ENCODE assay signal across 16 cellular contexts in genomic region chr5:1115123-1115815, GRCh38. TPM values are rescaled to one million over a fixed set of nuclear protein-coding genes. Genes with fewer than 3 reads are reported as not detected.
DNase-seq lines count a peak whose midpoint lies in the region; ATAC-seq, FAIRE-seq and TF ChIP-seq lines count a peak whose summit lies in the region.
"Had no signal": no experiment of that assay in that cellular context is flagged by ENCODE, and none has a peak within 500 bp of the region (broad histone marks: within the 10 kb centered on the region; RNA-seq: fewer than 3 reads in every experiment).

No MANE protein-coding gene starts in this region.

- TF ChIP-seq CTCF in CD4-positive, alpha-beta T cell (IDR thresholded peaks at IDR 0.05) = no peak
- no peak for TF ChIP-seq CTCF in H1 (IDR thresholded peaks at IDR 0.05; ENCODE audit: control extremely low read depth in 1 of 3, insufficient read depth in 1 of 3, low read depth in 1 of 3, low read length in 3 of 3)
- TF ChIP-seq CTCF in foreskin keratinocyte (conservative IDR thresholded peaks at IDR 0.05) = no peak

- 0 out of 2 replicates have a peak overlapping the region, but pooled peaks have one; percentile 1 for H2AK5ac ChIP-seq in H1 (ENCODE audit: low read depth, low read length)

- no peak overlapping the region for H3K23ac ChIP-seq in H1 (ENCODE audit: insufficient read length)

- H3K9me3 ChIP-seq in BLaER1 (no peaks in the 10 kb centered on the region), H1 (ENCODE audit: insufficient read depth in 2 of 2, low read depth in 1 of 2, low read length in 1 of 2) (no peaks in the 10 kb centered on the region)
- no peaks in the 10 kb centered on the region for H3K9me3 ChIP-seq in CD4-positive, alpha-beta T cell (ENCODE audit: control insufficient read depth, low read length)
- H3K9me3 ChIP-seq: Caco-2 had no signal

- H3K4me3 ChIP-seq in BLaER1 (no peak overlapping the region), H1 (ENCODE audit: extremely low read depth in 1 of 4, insufficient read depth in 2 of 4, low read depth in 3 of 4, low read length in 4 of 4) (no peak overlapping the region)

- TF ChIP-seq RAD21 in H1 (IDR thresholded peaks at IDR 0.05 in 1 of 2, conservative IDR thresholded peaks at IDR 0.05 in 1 of 2; ENCODE audit: low read depth in 2 of 2, low read length in 2 of 2) = no peak

- no peak overlapping the region for H3K18ac ChIP-seq in H1 (ENCODE audit: extremely low read depth, low read length)

- no peak overlapping the region for H4K5ac ChIP-seq in H1 (ENCODE audit: insufficient read length, low read depth, low read length)

- 0 out of 2 replicates have a peak overlapping the region, but pooled peaks have one; percentile 46 for H2BK15ac ChIP-seq in H1 (ENCODE audit: low read length)

- H3K4me2 ChIP-seq in BLaER1 (peak overlapping the region; percentile 75), H1 (ENCODE audit: insufficient read depth in 1 of 2, low read depth in 2 of 2, low read length in 2 of 2) (no peak overlapping the region)
- H3K4me2 ChIP-seq: KMS-11 had no signal

- H3K27me3 Mint-ChIP-seq in CD4-positive, alpha-beta T cell = no peaks in the 10 kb centered on the region
- H3K27me3 Mint-ChIP-seq: CD4-positive, CD25-positive, alpha-beta regulatory T cell had no signal

- H3K27ac Mint-ChIP-seq in CD4-positive, alpha-beta T cell = no peak overlapping the region
- H3K27ac Mint-ChIP-seq: CD4-positive, CD25-positive, alpha-beta regulatory T cell; H9 had no signal

- H3K56ac ChIP-seq in H1 (replicated peaks; ENCODE audit: insufficient read length, low read depth, low read length) = no peak overlapping the region

- no peak overlapping the region for H3K9ac ChIP-seq in BLaER1
- H3K9ac ChIP-seq in H1 (replicated peaks in 1 of 4; ENCODE audit: extremely low read depth in 1 of 4, low read depth in 3 of 4, low read length in 3 of 4) = no peak overlapping the region
- H3K9ac ChIP-seq: KMS-11 had no signal

- intact Hi-C loops in CD4-positive, alpha-beta T cell (cut with DNase I, micrococcal nuclease) = no loop called here

- no peak overlapping the region for H4K91ac ChIP-seq in H1 (replicated peaks; ENCODE audit: insufficient read length, low read length)

- H3K27ac ChIP-seq in BLaER1 (no peak overlapping the region), H1 (ENCODE audit: low read depth, low read length) (no peak overlapping the region), foreskin keratinocyte (no peak overlapping the region)
- H3K27ac ChIP-seq in CD4-positive, alpha-beta T cell (ENCODE audit: low read depth, low read length) = no peak overlapping the region
- H3K27ac ChIP-seq: KMS-11 had no signal

- H4K8ac ChIP-seq in H1 (ENCODE audit: extremely low read depth, insufficient read depth, low read length) = no peak overlapping the region; the same call in 1 of the 2 replicates

- H3K36me3 ChIP-seq in BLaER1 (peaks cover 9% of the 10 kb centered on the region; the same call in 1 of the 2 replicates), H1 (ENCODE audit: control insufficient read depth in 2 of 4, insufficient read depth in 4 of 4, low read length in 3 of 4) (no peaks in the 10 kb centered on the region)

- peaks cover 1% of the 10 kb centered on the region; the same call in 1 of the 2 replicates for H3K23me2 ChIP-seq in H1 (ENCODE audit: low read depth, low read length)

- H3K14ac ChIP-seq in H1 (ENCODE audit: insufficient read length) = no peak overlapping the region

- H3K4me1 Mint-ChIP-seq in CD4-positive, alpha-beta T cell (ENCODE audit: low read depth) = peaks cover 3% of the 10 kb centered on the region

- 91% methylated on average over 21 of the region's 23 CpGs; no CpG with 5 or more reads in 1 of the 2 experiments for WGBS in H1 (ENCODE audit: extremely low coverage in 1 of 2, insufficient coverage in 1 of 2, insufficient read length in 1 of 2, insufficient replicate concordance in 2 of 2, low coverage in 1 of 2, low lambda C conversion rate in 2 of 2, missing lambda C conversion rate in 1 of 2), 2 experiments

- no peak overlapping the region for H2AFZ ChIP-seq in H1 (ENCODE audit: low read length)

- no peak for TF ChIP-seq POLR2A in H1 (IDR thresholded peaks at IDR 0.05; ENCODE audit: control extremely low read depth in 1 of 2, low read depth in 2 of 2, low read length in 2 of 2)

- CTCF ChIA-PET in CD4-positive, alpha-beta T cell (lab: Charles Lee) = no interaction called here
- CTCF ChIA-PET in H1 (lab: Charles Lee; ENCODE audit: partially characterized antibody) = interaction anchor here (0.9 to 1.7 kb wide), 5 partner anchors 8 to 53 kb away, joined by 3 to 5 read pairs (median 3); no protein-coding TSS in a partner anchor

- TF ChIP-seq EP300 in H1 (IDR thresholded peaks at IDR 0.05; ENCODE audit: borderline replicate concordance in 1 of 2, low read depth in 2 of 2, low read length in 2 of 2) = no peak

- H3K9me3 Mint-ChIP-seq in CD4-positive, alpha-beta T cell = no peaks in the 10 kb centered on the region
- H3K9me3 Mint-ChIP-seq: CD4-positive, CD25-positive, alpha-beta regulatory T cell; H9 had no signal

- H3K27me3 ChIP-seq in BLaER1 (peaks cover 77% of the 10 kb centered on the region), H1 (replicated peaks in 1 of 4; ENCODE audit: control insufficient read depth in 3 of 4, extremely low read depth in 1 of 4, insufficient read depth in 3 of 4, low read length in 3 of 4) (no peaks in the 10 kb centered on the region; a peak in 1 of 7 replicates), foreskin keratinocyte (peaks cover 40% of the 10 kb centered on the region)
- H3K27me3 ChIP-seq in CD4-positive, alpha-beta T cell (ENCODE audit: control insufficient read depth, insufficient read depth, low read length) = no peaks in the 10 kb centered on the region

- peaks cover 1% of the 10 kb centered on the region for H3K36me3 Mint-ChIP-seq in CD4-positive, alpha-beta T cell (ENCODE audit: low read depth)
- H3K36me3 Mint-ChIP-seq: CD4-positive, CD25-positive, alpha-beta regulatory T cell had no signal

- H3K4me1 ChIP-seq in BLaER1 = peaks cover 95% of the 10 kb centered on the region
- H3K4me1 ChIP-seq in H1 (replicated peaks in 1 of 4; ENCODE audit: control insufficient read depth in 3 of 4, insufficient read depth in 4 of 4, low read length in 3 of 4) = peaks cover 0 to 16% (median 12%) of the 10 kb centered on the region in 4 experiments; a peak in 6 of 7 replicates
- no peaks in the 10 kb centered on the region for H3K4me1 ChIP-seq in foreskin keratinocyte

- H3K79me2 ChIP-seq in H1 (ENCODE audit: control insufficient read depth in 1 of 2, insufficient read depth in 2 of 2, low read length in 2 of 2) = peaks cover 0 to 9% of the 10 kb centered on the region in 2 experiments; a peak in 3 of 4 replicates

- H4K20me1 ChIP-seq in BLaER1 (peaks cover 82% of the 10 kb centered on the region), H1 (replicated peaks in 1 of 2; ENCODE audit: control insufficient read depth in 1 of 2, insufficient read depth in 2 of 2, low read length in 2 of 2) (peaks cover 3 to 5% of the 10 kb centered on the region in 2 experiments)

- FAIRE-seq in H1 (lab: Jason Lieb, UNC) = no peak
- peak; percentile 20 for FAIRE-seq in urothelium cell line (lab: Jason Lieb, UNC)

- no peak overlapping the region for H3K4ac ChIP-seq in H1 (replicated peaks; ENCODE audit: insufficient read length, low read depth, low read length)

- H2BK12ac ChIP-seq in H1 (ENCODE audit: low read depth, low read length) = no peak overlapping the region

- 0 out of 2 replicates have a peak overlapping the region, but pooled peaks have one; percentile 61 for H2BK20ac ChIP-seq in H1 (ENCODE audit: low read length)

- peak overlapping the region; percentile 84 for H3K4me3 Mint-ChIP-seq in CD4-positive, alpha-beta T cell
- H3K4me3 Mint-ChIP-seq: H9 had no signal

- ATAC-seq in CD4-positive, alpha-beta T cell (ENCODE audit: poor library complexity) = no peak
- ATAC-seq in foreskin keratinocyte = no peak

- no peak overlapping the region for H2BK120ac ChIP-seq in H1 (replicated peaks; ENCODE audit: low read depth, low read length)

- DNase-seq in CD4-positive, alpha-beta T cell = no peak
- DNase-seq in H1 (ENCODE audit: low read depth in 1 of 2, low spot score in 2 of 2) (no peak), urothelium cell line (ENCODE audit: low spot score) (no peak), foreskin keratinocyte (no peak), D341Med (ENCODE audit: low spot score) (no peak), HT-29 (ENCODE audit: low spot score) (no peak)
- DNase-seq: C1 segment of cervical spinal cord; Caco-2; CD4-positive, CD25-positive, alpha-beta regulatory T cell; DMS153; DMS79; GF-D8; GOT3; H9 had no signal

- H2BK5ac ChIP-seq in H1 (ENCODE audit: low read depth, low read length) = no peak overlapping the region

- peaks cover 6% of the 10 kb centered on the region for H3K79me1 ChIP-seq in H1 (ENCODE audit: low read depth, low read length)

- POLR2A ChIA-PET in CD4-positive, alpha-beta T cell (lab: Charles Lee) = no interaction called here
- POLR2A ChIA-PET in H1 (lab: Charles Lee; ENCODE audit: partially characterized antibody) = interaction anchor here (0.7 to 1.2 kb wide), 2 partner anchors 14 to 15 kb away, joined by 3 read pairs; no protein-coding TSS in a partner anchor

TF ChIP-seq in H1, 55 proteins besides CTCF, POLR2A, EP300 and RAD21 (continues in another document):
- TF ChIP-seq SP4 (IDR thresholded peaks at IDR 0.05; ENCODE audit: low read length) (no peak), RBBP5 (IDR thresholded peaks at IDR 0.05; ENCODE audit: borderline replicate concordance, low read depth, low read length) (no peak), ZNF274 (IDR thresholded peaks at IDR 0.05; ENCODE audit: borderline replicate concordance, extremely low read depth, low read length) (no peak), BACH1 (IDR thresholded peaks at IDR 0.05; ENCODE audit: low read length) (no peak)

RNA-seq across cellular contexts. Expression of gene SLC12A7, which starts 3.4 kb away (rescaled TPM):
- 10 to 100 TPM; 47.9 to 51.7 TPM for total RNA-seq in CD4-positive, alpha-beta T cell
- 38.6 and 39.7 TPM in 2 replicates for total RNA-seq in H1 (2021; fragmentation: NEBNext Ultra II Directional; extraction: Animal tissue kit (Norgen Biotek cat#: 25700))
- polyA plus RNA-seq in H1 (2011; rRNA removed) (23.5 and 37.5 TPM in 2 replicates), foreskin keratinocyte (2.4 and 2.6 TPM in 2 replicates)
- polyA plus RNA-seq in H1 (2011; cell fraction: cytosol; rRNA removed) = 26.4 TPM
- polyA plus RNA-seq in H1 (2011; cell fraction: nucleus; rRNA removed) = 181 TPM
- 27.4 to 47.0 TPM (median 38.9 TPM) in 4 replicates for polyA plus RNA-seq in H1 (2012, experiment 1 of 2)
- polyA plus RNA-seq in H1 (2012, experiment 2 of 2) = 19.5 TPM
- polyA plus RNA-seq in H1 (2013, experiment 1 of 2) = 27.2 TPM
- polyA plus RNA-seq in H1 (2013, experiment 2 of 2) = 24.9 TPM
- 23.8 and 28.1 TPM in 2 replicates for polyA minus RNA-seq in H1 (2011; rRNA and poly(A)+ RNA removed)
- polyA minus RNA-seq in H1 (2011; cell fraction: cytosol; rRNA and poly(A)+ RNA removed) = 33.8 TPM
- polyA minus RNA-seq in H1 (2011; cell fraction: nucleus; rRNA and poly(A)+ RNA removed) = 44.5 TPM
- 3.7 and 4.3 TPM in 2 replicates for total RNA-seq in foreskin keratinocyte
- total RNA-seq in HT-29 (2014; rRNA removed; shearing (Covaris generic)) = 129 and 134 TPM in 2 replicates
